In the genomic region with DNA sequence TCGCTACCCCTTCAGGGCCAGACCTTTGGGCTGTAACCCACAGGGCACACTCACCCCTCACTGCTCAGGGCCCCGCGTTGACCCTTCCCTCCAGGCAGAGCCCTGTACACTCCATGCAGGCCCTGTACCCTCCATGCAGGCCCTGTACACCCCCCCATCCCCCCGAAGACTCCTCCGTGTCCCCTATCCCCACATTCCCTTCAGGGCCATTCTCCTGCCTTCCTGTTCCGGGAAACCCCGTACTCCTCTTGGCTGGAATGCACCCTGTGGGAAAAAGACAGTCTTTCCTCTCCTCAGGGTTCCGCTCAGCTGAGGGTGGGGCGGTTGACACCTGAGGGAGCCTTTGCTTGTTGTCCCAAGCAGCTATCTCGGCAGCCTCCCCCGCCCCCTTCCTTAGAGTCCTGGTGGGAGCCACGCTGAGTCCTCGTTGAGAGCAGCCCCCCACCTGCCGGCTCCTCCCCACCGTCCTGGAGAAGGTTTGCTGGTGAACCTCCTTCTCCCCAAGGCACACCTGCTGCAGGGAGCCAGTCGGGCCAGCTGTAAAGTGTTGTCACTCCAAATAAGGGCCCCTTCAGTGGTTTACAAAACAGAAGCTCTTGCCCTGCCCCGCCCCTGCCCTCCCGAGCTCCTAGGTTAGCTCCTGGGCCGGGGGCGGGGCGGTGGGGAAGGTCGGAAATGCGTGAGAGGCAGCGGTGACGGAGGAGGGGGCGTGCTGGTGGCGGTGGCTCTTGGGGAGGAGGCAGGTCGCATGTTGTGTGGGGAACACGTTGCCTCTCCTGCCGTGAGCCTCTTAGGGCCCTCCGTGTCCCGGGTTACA, we compare ENCODE assay signal across 8 cellular contexts. TPM values are rescaled to one million over a fixed set of nuclear protein-coding genes. Genes with fewer than 3 reads are reported as not detected.
DNase-seq lines count a peak whose midpoint lies in the region; ATAC-seq, FAIRE-seq and TF ChIP-seq lines count a peak whose summit lies in the region.

No MANE protein-coding gene starts in this region.

- H3K79me2 ChIP-seq in K562 (ENCODE audit: control insufficient read depth, insufficient read depth, low read length): peaks cover 62% of the 10 kb centered on the region

- intact Hi-C loops in K562 (cut with micrococcal nuclease): no loop called here

- CTCF ChIA-PET in T-cell (lab: Charles Lee) (interaction anchor here (0.5 to 1.1 kb wide), 6 partner anchors 8 to 1488 kb away, joined by 3 to 9 read pairs (median 3); no protein-coding TSS in a partner anchor), K562 (lab: Yijun Ruan, JAX; ENCODE audit: low intra/inter-chr PET ratio) (no interaction called here)

- no peaks in the 10 kb centered on the region for H3K36me3 ChIP-seq in ES-I3 (ENCODE audit: insufficient read depth, low read length)
- H3K36me3 ChIP-seq in K562 (ENCODE audit: control insufficient read depth, insufficient read depth, low read length): peaks cover 3% of the 10 kb centered on the region; the same call in 1 of the 3 replicates

- H3K27me3 Mint-ChIP-seq in T-cell: peaks cover 0 to 30% of the 10 kb centered on the region in 2 donors
- peaks cover 14% of the 10 kb centered on the region for H3K27me3 Mint-ChIP-seq in stimulated activated naive CD8-positive, alpha-beta T cell treated with anti-CD3 and anti-CD28 coated beads, Interleukin-15, Interleukin-2, amounts not matched to agents 100 ng/mL and 50 ng/mL, for 24 hours

- ATAC-seq in T-cell (replicated peaks in 1 of 4) (peak; percentile 32 to 86 (median 40)), K562 (peak; percentile 23), GM19452 (IDR thresholded peaks at IDR 0.05; ENCODE audit: unreplicated experiment) (no peak), HG03135 (IDR thresholded peaks at IDR 0.05; ENCODE audit: unreplicated experiment) (no peak), HG02798 (IDR thresholded peaks at IDR 0.05; ENCODE audit: poor library complexity, unreplicated experiment) (no peak)

- H3K4me1 ChIP-seq in ES-I3 (ENCODE audit: insufficient read depth, low read length) (peaks cover 6% of the 10 kb centered on the region; the same call in 1 of the 2 replicates), K562 (replicated peaks in 1 of 2; ENCODE audit: control insufficient read depth in 2 of 2, insufficient read depth in 2 of 2, low read length in 2 of 2) (peaks cover 17 to 67% of the 10 kb centered on the region in 2 experiments; a peak in 4 of 5 replicates)

- no TSS peak for BruUV-seq in K562 (replicated peaks; lab: Mats Ljungman, UMichigan)

- peak overlapping the region; percentile 73 for H3K4me2 ChIP-seq in K562 (ENCODE audit: insufficient read depth, low read length)

- H4K20me1 ChIP-seq in K562 (replicated peaks; ENCODE audit: control insufficient read depth, insufficient read depth, low read length): peaks cover 54% of the 10 kb centered on the region

- FAIRE-seq in K562 (lab: Jason Lieb, UNC): peak; percentile 61

- POLR2A ChIA-PET in T-cell (lab: Charles Lee): interaction anchor here in 1 of 2 donors (0.6 kb wide), 1 partner anchor 60 kb away, joined by 4 read pairs; no protein-coding TSS in a partner anchor
- POLR2A ChIA-PET in K562 (lab: Yijun Ruan, JAX): interaction anchor here (0.6 to 1.1 kb wide), 3 partner anchors 10 to 56 kb away, joined by 3 read pairs; no protein-coding TSS in a partner anchor

- H3K9me3 Mint-ChIP-seq in T-cell: no peaks in the 10 kb centered on the region
- no peaks in the 10 kb centered on the region for H3K9me3 Mint-ChIP-seq in stimulated activated naive CD8-positive, alpha-beta T cell treated with anti-CD3 and anti-CD28 coated beads, Interleukin-15, Interleukin-2, amounts not matched to agents 100 ng/mL and 50 ng/mL, for 24 hours

- H3K9me3 ChIP-seq in ES-I3 (ENCODE audit: control insufficient read depth, insufficient read depth, low read length) (no peaks in the 10 kb centered on the region), K562 (replicated peaks; ENCODE audit: control insufficient read depth, insufficient read depth, low read depth, low read length) (no peaks in the 10 kb centered on the region)

- DNase-seq in T-cell: peak in 33 of 34 experiments; percentile 50 to 87 (median 76)
- DNase-seq in K562 (ENCODE audit: extremely low read depth in 1 of 4, low spot score in 3 of 4): peak in 2 of 4 experiments; percentile 40 to 68
- peak; percentile 31 to 63 for DNase-seq in lung microvascular endothelial cell (ENCODE audit: low read depth in 2 of 2)

- no peak for TF ChIP-seq RAD21 in K562 (CRISPR knock-in tag; conservative IDR thresholded peaks at IDR 0.05 in 1 of 2, IDR thresholded peaks at IDR 0.05 in 1 of 2)

- no peak for TF ChIP-seq POLR2A in K562 (conservative IDR thresholded peaks at IDR 0.05)

- peak overlapping the region; percentile 63 for H3K4me3 ChIP-seq in K562

- peak overlapping the region in 1 of 2 donors; percentile 55 for H3K27ac Mint-ChIP-seq in T-cell
- H3K27ac Mint-ChIP-seq in stimulated activated naive CD8-positive, alpha-beta T cell treated with anti-CD3 and anti-CD28 coated beads, Interleukin-15, Interleukin-2, amounts not matched to agents 100 ng/mL and 50 ng/mL, for 24 hours: no peak overlapping the region

- no peak for TF ChIP-seq EP300 in K562 (IDR thresholded peaks at IDR 0.05; ENCODE audit: low read length)

- WGBS in K562 (ENCODE audit: insufficient coverage, low coverage, missing lambda C conversion rate): 14% methylated on average over 15 of the region's 32 CpGs

- TF ChIP-seq CTCF in K562 (IDR thresholded peaks at IDR 0.05 in 2 of 3, conservative IDR thresholded peaks at IDR 0.05 in 1 of 3; ENCODE audit: insufficient read depth in 2 of 3, low read depth in 1 of 3, low read length in 3 of 3): no peak

- H3K27ac ChIP-seq in K562 (ENCODE audit: extremely low read depth, low read depth, low read length): no peak overlapping the region; the same call in 2 of the 3 replicates

- peaks cover 3% of the 10 kb centered on the region for H3K9me1 ChIP-seq in K562 (ENCODE audit: control insufficient read depth, insufficient read depth, low read length)

- H3K4me1 Mint-ChIP-seq in T-cell: peaks cover 28 to 39% (median 29%) of the 10 kb centered on the region in 3 donors
- H3K4me1 Mint-ChIP-seq in stimulated activated naive CD8-positive, alpha-beta T cell treated with anti-CD3 and anti-CD28 coated beads, Interleukin-15, Interleukin-2, amounts not matched to agents 100 ng/mL and 50 ng/mL, for 24 hours (ENCODE audit: low read depth): peaks cover 24% of the 10 kb centered on the region

- in situ Hi-C loops in K562 (cut with MboI): no loop called here

- H3K4me3 Mint-ChIP-seq in T-cell: peak overlapping the region; percentile 69 to 88 (median 71)
- H3K4me3 Mint-ChIP-seq in stimulated activated naive CD8-positive, alpha-beta T cell treated with anti-CD3 and anti-CD28 coated beads, Interleukin-15, Interleukin-2, amounts not matched to agents 100 ng/mL and 50 ng/mL, for 24 hours: peak overlapping the region; percentile 77

- no peaks in the 10 kb centered on the region for H3K27me3 ChIP-seq in K562 (ENCODE audit: control insufficient read depth in 2 of 2, insufficient read depth in 2 of 2, low read length in 2 of 2)

- no peak overlapping the region for H2AFZ ChIP-seq in K562 (ENCODE audit: low read depth, low read length)

- H3K36me3 Mint-ChIP-seq in T-cell: no peaks in the 10 kb centered on the region
- H3K36me3 Mint-ChIP-seq in stimulated activated naive CD8-positive, alpha-beta T cell treated with anti-CD3 and anti-CD28 coated beads, Interleukin-15, Interleukin-2, amounts not matched to agents 100 ng/mL and 50 ng/mL, for 24 hours (ENCODE audit: low read depth): no peaks in the 10 kb centered on the region

- H3K9ac ChIP-seq in ES-I3 (ENCODE audit: low read depth, low read length) (peak overlapping the region; percentile 86; the same call in 1 of the 2 replicates), K562 (ENCODE audit: insufficient read depth in 1 of 2, low read depth in 2 of 2, low read length in 2 of 2) (peak overlapping the region; percentile 72 to 99; a peak in 3 of 4 replicates)

RNA-seq across cellular contexts. Expression of gene GNA11, which starts 1.4 kb away (rescaled TPM):
- total RNA-seq in T-cell: 1 to 10 TPM; 2.3 to 6.3 (median 4.0) TPM
- 18.8 and 42.3 TPM in 2 replicates for total RNA-seq in K562 (2011; cell fraction: chromatin; rRNA removed; ENCODE audit: low replicate concordance)
- 20.7 and 22.8 TPM in 2 replicates for total RNA-seq in K562 (2011; cell fraction: nucleolus; rRNA removed)
- 12.6 and 17.6 TPM in 2 replicates for total RNA-seq in K562 (2011; cell fraction: nucleoplasm; rRNA removed)
- total RNA-seq in K562 (2014; rRNA removed): 14.5 and 19.3 TPM in 2 replicates
- total RNA-seq in K562 (2014; rRNA removed; fragmentation: Illumina TruSeq; extraction: Trizol): 7.0 and 12.7 TPM in 2 replicates
- total RNA-seq in K562 (2015; rRNA removed; fragmentation: Illumina TruSeq; extraction: Trizol): 13.4 and 16.5 TPM in 2 replicates
- total RNA-seq in K562 (2021): 24.3 and 24.8 TPM in 2 replicates
- polyA plus RNA-seq in K562 (2011; rRNA removed): 3.6 and 9.7 TPM in 2 replicates
- 11.1 and 14.7 TPM in 2 replicates for polyA plus RNA-seq in K562 (2011; cell fraction: cytosol; rRNA removed)
- polyA plus RNA-seq in K562 (2011; cell fraction: nucleus; rRNA removed): 18.1 and 22.6 TPM in 2 replicates
- 22.6 and 23.5 TPM in 2 replicates for polyA plus RNA-seq in K562 (2012)
- polyA plus RNA-seq in K562 (2014; fragmentation: Illumina TruSeq; extraction: Trizol): 23.5 and 24.5 TPM in 2 replicates
- under 1 TPM; 0.18 to 0.21 TPM for polyA plus RNA-seq in K562 (2014; fragmentation: Nextera tagmentation; extraction: Ambion mirVana)
- polyA plus RNA-seq in K562 (2014; rRNA removed): 16.6 and 18.2 TPM in 2 replicates
- 1.6 and 10.8 TPM in 2 replicates for polyA minus RNA-seq in K562 (2011; rRNA and poly(A)+ RNA removed)
- 10.8 and 11.5 TPM in 2 replicates for polyA minus RNA-seq in K562 (2011; cell fraction: cytosol; rRNA and poly(A)+ RNA removed)
- polyA minus RNA-seq in K562 (2011; cell fraction: nucleus; rRNA and poly(A)+ RNA removed): 4.6 and 5.7 TPM in 2 replicates
- total RNA-seq in lung microvascular endothelial cell: 41.4 and 58.7 TPM in 2 replicates

RNA-seq across cellular contexts. Expression of gene TLE5, which starts 33.3 kb away (rescaled TPM):
- total RNA-seq in T-cell (1,000 to 10,000 TPM in 3 of 5 donors, 100 to 1,000 TPM in 2; 777 to 1,202 (median 1,047) TPM), K562 (2014; rRNA removed) (264 and 355 TPM in 2 replicates), K562 (2014; rRNA removed; fragmentation: Illumina TruSeq; extraction: Trizol) (75.8 and 89.1 TPM in 2 replicates), K562 (2015; rRNA removed; fragmentation: Illumina TruSeq; extraction: Trizol) (172 and 178 TPM in 2 replicates), K562 (2021) (347 and 360 TPM in 2 replicates), lung microvascular endothelial cell (103 and 142 TPM in 2 replicates)
- 147 and 335 TPM in 2 replicates for total RNA-seq in K562 (2011; cell fraction: chromatin; rRNA removed; ENCODE audit: low replicate concordance)
- total RNA-seq in K562 (2011; cell fraction: nucleolus; rRNA removed): 259 and 282 TPM in 2 replicates
- 209 and 242 TPM in 2 replicates for total RNA-seq in K562 (2011; cell fraction: nucleoplasm; rRNA removed)
- polyA plus RNA-seq in K562 (2011; rRNA removed) (280 and 366 TPM in 2 replicates), K562 (2014; fragmentation: Illumina TruSeq; extraction: Trizol) (235 and 381 TPM in 2 replicates), K562 (2014; fragmentation: Nextera tagmentation; extraction: Ambion mirVana) (1 to 10 TPM; 2.0 to 6.2 TPM), K562 (2014; rRNA removed) (316 and 334 TPM in 2 replicates)
- polyA plus RNA-seq in K562 (2011; cell fraction: cytosol; rRNA removed): 357 and 770 TPM in 2 replicates
- 343 and 561 TPM in 2 replicates for polyA plus RNA-seq in K562 (2011; cell fraction: nucleus; rRNA removed)
- 396 and 430 TPM in 2 replicates for polyA plus RNA-seq in K562 (2012)
- polyA minus RNA-seq in K562 (2011; rRNA and poly(A)+ RNA removed): 222 and 305 TPM in 2 replicates
- 290 and 401 TPM in 2 replicates for polyA minus RNA-seq in K562 (2011; cell fraction: cytosol; rRNA and poly(A)+ RNA removed)
- 64.5 and 71.5 TPM in 2 replicates for polyA minus RNA-seq in K562 (2011; cell fraction: nucleus; rRNA and poly(A)+ RNA removed)

RNA-seq across cellular contexts. Expression of gene GNA15, which starts 40.2 kb away (rescaled TPM):
- total RNA-seq in T-cell: 10 to 100 TPM in 1 of 5 donors, 1 to 10 TPM in 4; 1.8 to 13.2 (median 2.8) TPM
- total RNA-seq in K562 (2011; cell fraction: chromatin; rRNA removed; ENCODE audit: low replicate concordance): 0.35 TPM in 1 of 2 replicates, not detected in the other
- total RNA-seq in K562 (2011; cell fraction: nucleolus; rRNA removed): 0.13 and 0.17 TPM in 2 replicates
- total RNA-seq in K562 (2011; cell fraction: nucleoplasm; rRNA removed): not detected in 2 replicates
- total RNA-seq in K562 (2014; rRNA removed): 0.09 TPM in 1 of 2 replicates, not detected in the other
- 0.07 and 0.13 TPM in 2 replicates for total RNA-seq in K562 (2014; rRNA removed; fragmentation: Illumina TruSeq; extraction: Trizol)
- 0.19 and 0.22 TPM in 2 replicates for total RNA-seq in K562 (2015; rRNA removed; fragmentation: Illumina TruSeq; extraction: Trizol)
- 0.13 and 0.24 TPM in 2 replicates for total RNA-seq in K562 (2021)
- polyA plus RNA-seq in K562 (2011; rRNA removed): 0.19 and 0.22 TPM in 2 replicates
- 0.18 and 0.25 TPM in 2 replicates for polyA plus RNA-seq in K562 (2011; cell fraction: cytosol; rRNA removed)
- 0.29 and 0.40 TPM in 2 replicates for polyA plus RNA-seq in K562 (2011; cell fraction: nucleus; rRNA removed)
- polyA plus RNA-seq in K562 (2012): 0.65 and 0.76 TPM in 2 replicates
- polyA plus RNA-seq in K562 (2014; fragmentation: Illumina TruSeq; extraction: Trizol): 0.10 and 0.22 TPM in 2 replicates
- polyA plus RNA-seq in K562 (2014; fragmentation: Nextera tagmentation; extraction: Ambion mirVana): under 1 TPM in 1 of 2 experiments, not detected in 1; 0.03 TPM
- 0.11 and 0.35 TPM in 2 replicates for polyA plus RNA-seq in K562 (2014; rRNA removed)
- polyA minus RNA-seq in K562 (2011; rRNA and poly(A)+ RNA removed): 0.27 TPM in 1 of 2 replicates, not detected in the other
- not detected in 2 replicates for polyA minus RNA-seq in K562 (2011; cell fraction: cytosol; rRNA and poly(A)+ RNA removed)
- polyA minus RNA-seq in K562 (2011; cell fraction: nucleus; rRNA and poly(A)+ RNA removed): 0.13 TPM in 1 of 2 replicates, not detected in the other
- under 0.01 TPM in 1 of 2 replicates, not detected in the other for total RNA-seq in lung microvascular endothelial cell

Comparison
In these comparisons a context has a peak if more than half of its experiments do, and no peak if none do; other contexts are left out.
1. ATAC-seq: peak in T-cell (4 of 4) and K562 (single experiment); none in GM19452 (single experiment), HG03135 (single experiment) and HG02798 (single experiment).